ENCODE assay signal across 16 cellular contexts in the genomic region with DNA sequence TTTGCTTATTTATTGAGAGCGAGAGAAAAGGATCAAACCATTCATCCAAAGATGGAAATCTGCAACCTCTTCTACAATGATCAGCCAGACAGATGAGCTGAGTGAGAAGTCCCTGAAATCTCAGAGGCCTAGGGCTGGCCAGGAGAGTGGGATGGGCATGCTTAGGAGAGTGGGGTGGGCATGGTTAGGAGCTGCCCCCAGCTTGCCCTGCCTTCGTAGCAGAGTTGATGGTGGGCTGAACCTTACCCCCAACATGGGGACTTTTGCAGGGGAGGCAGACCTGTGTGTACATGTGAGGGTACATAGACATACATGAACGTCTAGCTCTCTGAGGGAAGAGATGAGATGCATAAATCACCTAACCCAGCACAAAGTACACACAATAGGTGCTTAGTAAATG.
DNase-seq lines count a peak whose midpoint lies in the region; ATAC-seq and TF ChIP-seq lines count a peak whose summit lies in the region.
"Had no signal": no experiment of that assay in that cellular context is flagged by ENCODE, and none has a peak within 500 bp of the region (broad histone marks: within the 10 kb centered on the region; RNA-seq: fewer than 3 reads in every experiment).

No MANE protein-coding gene starts in this region.

- H3K56ac ChIP-seq in H9 (ENCODE audit: insufficient read length, low read depth, low read length), result no peak overlapping the region

- H3K9ac ChIP-seq in H9 (ENCODE audit: extremely low read depth, insufficient read length, low read length), result no peak overlapping the region
- H3K9ac ChIP-seq: GM23248 had no signal

- H3K4me3 Mint-ChIP-seq in H9 (no peak overlapping the region), osteocyte (ENCODE audit: unreplicated experiment) (no peak overlapping the region)
- H3K4me3 Mint-ChIP-seq in activated T-helper 17 cell treated with anti-CD3 and anti-CD28 coated beads, Interleukin-2, amount 50 U/mL, for 72 hours, result no peak overlapping the region
- H3K4me3 Mint-ChIP-seq: CD4-positive, alpha-beta T cell had no signal

- no peak overlapping the region for H4K91ac ChIP-seq in H9 (ENCODE audit: insufficient read length, low read depth, low read length)

- no peak overlapping the region for H2BK20ac ChIP-seq in H9 (ENCODE audit: low read depth, low read length, poor library complexity, severe bottlenecking)

- no peaks in the 10 kb centered on the region for H3K79me1 ChIP-seq in H9 (ENCODE audit: insufficient read depth, low read depth, low read length, poor library complexity, severe bottlenecking)

- H3K4me2 ChIP-seq in H9 (ENCODE audit: insufficient read depth, insufficient read length, low read length), result no peak overlapping the region
- H3K4me2 ChIP-seq: A549 had no signal

- H3K23me2 ChIP-seq in H9 (ENCODE audit: insufficient read length, low read depth, low read length, poor library complexity, severe bottlenecking), result no peaks in the 10 kb centered on the region

- H2BK5ac ChIP-seq in H9 (ENCODE audit: insufficient read length, low read length), result no peak overlapping the region

- H3K18ac ChIP-seq in H9 (ENCODE audit: insufficient read length, low read depth, low read length), result no peak overlapping the region

- H3K27ac Mint-ChIP-seq in H9 (no peak overlapping the region; a peak in 1 of 7 replicates), osteocyte (ENCODE audit: unreplicated experiment) (no peak overlapping the region)
- H3K27ac Mint-ChIP-seq in activated T-helper 17 cell treated with anti-CD3 and anti-CD28 coated beads, Interleukin-2, amount 50 U/mL, for 72 hours, result no peak overlapping the region
- H3K27ac Mint-ChIP-seq: CD4-positive, alpha-beta T cell had no signal

- no peak overlapping the region for H2BK15ac ChIP-seq in H9 (ENCODE audit: low read depth, low read length)

- no peaks in the 10 kb centered on the region for H3K36me3 Mint-ChIP-seq in H9 (ENCODE audit: insufficient read depth in 1 of 3, low read depth in 3 of 3)
- H3K36me3 Mint-ChIP-seq in osteocyte (ENCODE audit: unreplicated experiment), result no peaks in the 10 kb centered on the region
- H3K36me3 Mint-ChIP-seq in activated T-helper 17 cell treated with anti-CD3 and anti-CD28 coated beads, Interleukin-2, amount 50 U/mL, for 72 hours (ENCODE audit: low read depth), result no peaks in the 10 kb centered on the region

- no peak overlapping the region for H3K27ac ChIP-seq in H9 (ENCODE audit: insufficient read length, low read depth, low read length)
- H3K27ac ChIP-seq: 22Rv1, A549, C4-2B, GM23248 had no signal

- H3K4ac ChIP-seq in H9 (ENCODE audit: low read depth, low read length), result no peak overlapping the region

- no CpG with 5 or more reads among the region's 3 CpGs for WGBS in H9 (ENCODE audit: extremely low coverage, insufficient read length, low lambda C conversion rate)

- H3K27me3 ChIP-seq in H9 (ENCODE audit: insufficient read depth, low read length), result no peaks in the 10 kb centered on the region

- H2BK120ac ChIP-seq in H9 (ENCODE audit: low read depth, low read length, poor library complexity, severe bottlenecking), result no peak overlapping the region

- H4K5ac ChIP-seq in H9 (ENCODE audit: insufficient read length, low read depth, low read length), result no peak overlapping the region

- H3K4me1 Mint-ChIP-seq in H9, result peaks cover 3 to 4% of the 10 kb centered on the region in 2 experiments; a peak in 2 of 4 replicates
- H3K4me1 Mint-ChIP-seq in osteocyte (ENCODE audit: unreplicated experiment), result no peaks in the 10 kb centered on the region
- no peaks in the 10 kb centered on the region for H3K4me1 Mint-ChIP-seq in activated T-helper 17 cell treated with anti-CD3 and anti-CD28 coated beads, Interleukin-2, amount 50 U/mL, for 72 hours

- no peak overlapping the region for H3K14ac ChIP-seq in H9 (ENCODE audit: insufficient read depth, low read length)

- no peaks in the 10 kb centered on the region for H3K9me3 ChIP-seq in H9 (ENCODE audit: control insufficient read depth, low read depth, low read length)
- H3K9me3 ChIP-seq: A549, Caco-2 had no signal

- no peak overlapping the region for H2AFZ ChIP-seq in H9 (ENCODE audit: low read length)
- H2AFZ ChIP-seq: GM23248 had no signal

- ATAC-seq in GM21786 (IDR thresholded peaks at IDR 0.05; ENCODE audit: unreplicated experiment), result no peak
- no peak for ATAC-seq in activated T-helper 17 cell treated with anti-CD3 and anti-CD28 coated beads, Interleukin-2, amount 50 U/mL, for 72 hours (replicated peaks)
- ATAC-seq: A549 had no signal

- H3K27me3 Mint-ChIP-seq in H9 (ENCODE audit: low read depth) (peaks cover 5% of the 10 kb centered on the region), osteocyte (ENCODE audit: unreplicated experiment) (peaks cover 21% of the 10 kb centered on the region)
- peaks cover 6% of the 10 kb centered on the region for H3K27me3 Mint-ChIP-seq in activated T-helper 17 cell treated with anti-CD3 and anti-CD28 coated beads, Interleukin-2, amount 50 U/mL, for 72 hours

- H3K79me2 ChIP-seq in H9 (ENCODE audit: insufficient read depth, low read length), result no peaks in the 10 kb centered on the region

- H3K23ac ChIP-seq in H9 (ENCODE audit: insufficient read length, low read depth, low read length), result no peak overlapping the region

- H3K9me3 Mint-ChIP-seq in H9, result no peaks in the 10 kb centered on the region
- no peaks in the 10 kb centered on the region for H3K9me3 Mint-ChIP-seq in osteocyte (ENCODE audit: unreplicated experiment)
- no peaks in the 10 kb centered on the region for H3K9me3 Mint-ChIP-seq in activated T-helper 17 cell treated with anti-CD3 and anti-CD28 coated beads, Interleukin-2, amount 50 U/mL, for 72 hours
- H3K9me3 Mint-ChIP-seq: CD4-positive, alpha-beta T cell had no signal

- H4K20me1 ChIP-seq in H9 (ENCODE audit: control insufficient read depth, insufficient read depth, insufficient read length), result no peaks in the 10 kb centered on the region

- no peak overlapping the region for H3T11ph ChIP-seq in H9 (ENCODE audit: low read length)

- no peaks in the 10 kb centered on the region for H3K4me1 ChIP-seq in H9 (ENCODE audit: insufficient read depth, low read length)
- H3K4me1 ChIP-seq: A549, Caco-2 had no signal

- H4K8ac ChIP-seq in H9 (replicated peaks; ENCODE audit: insufficient read length, low read depth, low read length), result no peak overlapping the region

- H2BK12ac ChIP-seq in H9 (ENCODE audit: insufficient read length, low read depth, low read length), result no peak overlapping the region

- no peak for TF ChIP-seq CTCF in H9 (conservative IDR thresholded peaks at IDR 0.05)
- no peak for TF ChIP-seq CTCF in osteocyte (IDR thresholded peaks at IDR 0.05)

- DNase-seq in activated CD8-positive, alpha-beta memory T cell treated with anti-CD3 and anti-CD28 coated beads for 24 hours, result peak; percentile 3
- DNase-seq in activated CD8-positive, alpha-beta memory T cell treated with anti-CD3 and anti-CD28 coated beads, Interleukin-2, amount 50 U/mL, for 48 hours, result no peak
- DNase-seq in H9 (peak; percentile 8), ecto neural progenitor cell (ENCODE audit: low spot score) (peak; percentile 14), osteocyte (ENCODE audit: extremely low spot score, unreplicated experiment) (peak; percentile 51)
- DNase-seq in effector CD4-positive, alpha-beta T cell, result no peak
- DNase-seq: AML-193; Caco-2; CD4-positive, alpha-beta T cell; GM23248; HCEC 1CT had no signal

- H2AK5ac ChIP-seq in H9 (ENCODE audit: insufficient read length, low read length), result no peak overlapping the region

Comparison
In these comparisons a context has a peak if more than half of its experiments do, and no peak if none do; other contexts are left out.
1. DNase-seq: peak in activated CD8-positive, alpha-beta memory T cell treated with anti-CD3 and anti-CD28 coated beads for 24 hours (single experiment), H9 (single experiment), ecto neural progenitor cell (single experiment) and osteocyte (single experiment); none in activated CD8-positive, alpha-beta memory T cell treated with anti-CD3 and anti-CD28 coated beads, Interleukin-2, amount 50 U/mL, for 48 hours (single experiment) and effector CD4-positive, alpha-beta T cell (single experiment).